In the genomic region with DNA sequence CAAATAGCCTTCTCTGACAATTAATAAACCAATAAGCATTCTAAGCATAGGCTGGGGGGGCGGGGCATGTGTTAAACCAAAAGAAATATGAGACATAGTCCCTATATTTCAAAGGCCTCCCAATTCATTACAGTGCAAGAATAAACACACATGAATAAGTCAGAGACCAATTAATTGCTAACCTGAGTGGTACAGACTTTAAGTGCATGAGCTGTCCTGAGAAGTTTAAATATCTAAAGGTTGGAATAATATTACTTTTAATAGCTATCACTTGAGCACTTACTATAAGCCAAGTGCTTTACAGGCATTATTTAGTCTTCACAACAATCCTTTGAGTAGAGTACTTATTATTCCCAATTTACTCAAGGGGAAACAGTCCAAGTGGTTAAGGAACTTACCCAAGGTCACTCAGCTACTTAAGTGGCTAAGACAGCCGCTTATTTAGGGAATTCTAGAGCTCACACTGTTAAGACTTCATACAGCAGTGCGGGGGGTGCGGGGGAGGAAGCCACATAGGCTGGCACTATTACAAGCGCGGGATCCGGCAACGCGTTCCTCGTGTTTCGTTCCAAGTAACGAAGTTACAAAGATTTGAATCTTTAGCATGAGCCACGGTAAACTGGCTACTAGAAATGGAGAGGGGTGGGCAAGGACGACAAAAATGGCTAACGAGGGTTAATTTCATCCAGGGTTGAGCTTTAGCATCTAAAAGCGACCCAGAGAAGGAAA, we compare ENCODE assay signal across 8 cellular contexts. TPM values are rescaled to one million over a fixed set of nuclear protein-coding genes. Genes with fewer than 3 reads are reported as not detected.
DNase-seq lines count a peak whose midpoint lies in the region; ATAC-seq, FAIRE-seq and TF ChIP-seq lines count a peak whose summit lies in the region.

No MANE protein-coding gene starts in this region.

- no peak overlapping the region for H4K8ac ChIP-seq in mesenchymal stem cell (ENCODE audit: low read length)

- H3K4ac ChIP-seq in mesenchymal stem cell (ENCODE audit: low read depth in 1 of 2, low read length in 2 of 2) = no peak overlapping the region

- DNase-seq in GM12892 (ENCODE audit: insufficient read length) (no peak), cardiac fibroblast (ENCODE audit: low read depth in 2 of 2) (peak; percentile 34 to 40), mesenchymal stem cell (peak; percentile 42), type B pancreatic cell (ENCODE audit: extremely low spot score, unreplicated experiment) (no peak), NCI-H2196 treated with DMSO at 0.1 percent for 48 hours (lab: John Stamatoyannopoulos, UW; ENCODE audit: unreplicated experiment) (no peak), mesenteric fat pad (ENCODE audit: low spot score) (no peak)

- no peak for ATAC-seq in HG03039 (IDR thresholded peaks at IDR 0.05; ENCODE audit: unreplicated experiment)

- TF ChIP-seq CTCF in OCI-LY1 (IDR thresholded peaks at IDR 0.05; ENCODE audit: low read length) (no peak), cardiac fibroblast (IDR thresholded peaks at IDR 0.05; ENCODE audit: low read depth, low read length) (no peak), type B pancreatic cell (conservative IDR thresholded peaks at IDR 0.05) (no peak)

- no peak overlapping the region for H3K23ac ChIP-seq in mesenchymal stem cell (ENCODE audit: low read length in 2 of 2)

- H2AFZ ChIP-seq in OCI-LY1 (ENCODE audit: low read length) (no peak overlapping the region), mesenchymal stem cell (ENCODE audit: low read depth, low read length) (no peak overlapping the region)

- H3K9me3 Mint-ChIP-seq in type B pancreatic cell = no peaks in the 10 kb centered on the region

- H3K14ac ChIP-seq in mesenchymal stem cell (ENCODE audit: low read length in 2 of 2) = no peak overlapping the region

- H3K27me3 Mint-ChIP-seq in type B pancreatic cell = no peaks in the 10 kb centered on the region

- H2BK5ac ChIP-seq in mesenchymal stem cell (ENCODE audit: low read depth, low read length, poor library complexity, severe bottlenecking) = no peak overlapping the region

- peak overlapping the region; percentile 93 for H3K27ac Mint-ChIP-seq in type B pancreatic cell

- H3K36me3 ChIP-seq in OCI-LY1 (ENCODE audit: insufficient read depth, low read length) = peaks cover 12% of the 10 kb centered on the region
- peaks cover 0 to 7% of the 10 kb centered on the region in 2 experiments for H3K36me3 ChIP-seq in mesenchymal stem cell (ENCODE audit: control insufficient read depth in 1 of 2, insufficient read depth in 2 of 2, low read depth in 1 of 2, low read length in 2 of 2)

- H3K4me3 ChIP-seq in OCI-LY1 (ENCODE audit: low read depth, low read length, poor library complexity, severe bottlenecking) (peak overlapping the region; percentile 99), cardiac fibroblast (replicated peaks in 1 of 2; ENCODE audit: low read depth in 2 of 2, low read length in 2 of 2) (peak overlapping the region; percentile 84 to 87), mesenchymal stem cell (ENCODE audit: insufficient read depth in 1 of 2, low read depth in 1 of 2, low read length in 2 of 2) (peak overlapping the region in 1 of 2 experiments; percentile 90)

- no peak overlapping the region for H2BK120ac ChIP-seq in mesenchymal stem cell (ENCODE audit: low read depth, low read length)

- no peak for TF ChIP-seq POLR2A in GM12892 (IDR thresholded peaks at IDR 0.05; ENCODE audit: low read depth, low read length)

- H3K27ac ChIP-seq in OCI-LY1 (ENCODE audit: low read depth, low read length, poor library complexity, severe bottlenecking) = peak overlapping the region; percentile 64
- H3K27ac ChIP-seq in mesenchymal stem cell (ENCODE audit: low read length, poor library complexity, severe bottlenecking) = no peak overlapping the region

- no peak overlapping the region for H2BK15ac ChIP-seq in mesenchymal stem cell (ENCODE audit: low read depth, poor library complexity, severe bottlenecking)

- H3K79me2 ChIP-seq in OCI-LY1 (ENCODE audit: insufficient read depth, low read length) = peaks cover 63% of the 10 kb centered on the region

- H3K18ac ChIP-seq in mesenchymal stem cell (ENCODE audit: low read depth in 1 of 2, low read length in 2 of 2) = no peak overlapping the region

- no peaks in the 10 kb centered on the region for H4K20me1 ChIP-seq in OCI-LY1 (ENCODE audit: insufficient read depth, low read length)

- FAIRE-seq in GM12892 (lab: Jason Lieb, UNC) = peak; percentile 50

- 7% methylated on average over 16 of the region's 16 CpGs for WGBS in mesenchymal stem cell

- H3K4me2 ChIP-seq in OCI-LY1 (ENCODE audit: low read length) (peak overlapping the region; percentile 81), mesenchymal stem cell (ENCODE audit: low read length, poor library complexity, severe bottlenecking) (peak overlapping the region; percentile 82)

- no peaks in the 10 kb centered on the region for H3K79me1 ChIP-seq in mesenchymal stem cell (replicated peaks; ENCODE audit: low read length, poor library complexity, severe bottlenecking)

- H3K4me3 Mint-ChIP-seq in type B pancreatic cell = peak overlapping the region; percentile 97

- H3K4me1 ChIP-seq in OCI-LY1 (ENCODE audit: insufficient read depth, low read length, severe bottlenecking) (peaks cover 45% of the 10 kb centered on the region), mesenchymal stem cell (ENCODE audit: control insufficient read depth, insufficient read depth, low read depth, low read length) (peaks cover 1% of the 10 kb centered on the region)

- H3K27me3 ChIP-seq in OCI-LY1 (ENCODE audit: insufficient read depth, low read length) (no peaks in the 10 kb centered on the region), mesenchymal stem cell (ENCODE audit: control insufficient read depth in 1 of 2, insufficient read depth in 1 of 2, low read length in 2 of 2) (no peaks in the 10 kb centered on the region)

- peaks cover 3% of the 10 kb centered on the region for H3K4me1 Mint-ChIP-seq in type B pancreatic cell (ENCODE audit: unreplicated experiment)

- no peaks in the 10 kb centered on the region for H3K9me2 ChIP-seq in OCI-LY1 (ENCODE audit: low read depth, low read length)

- H3K9ac ChIP-seq in OCI-LY1 (ENCODE audit: low read length) (peak overlapping the region; percentile 98), mesenchymal stem cell (ENCODE audit: low read length) (peak overlapping the region; percentile 95)

- H2AK5ac ChIP-seq in mesenchymal stem cell (ENCODE audit: low read length, severe bottlenecking) = no peak overlapping the region

- no peak overlapping the region for H4K91ac ChIP-seq in mesenchymal stem cell (ENCODE audit: low read length)

- H3K36me3 Mint-ChIP-seq in type B pancreatic cell = peaks cover 16% of the 10 kb centered on the region

- no peaks in the 10 kb centered on the region for H3F3A ChIP-seq in OCI-LY1 (ENCODE audit: insufficient read depth, low read length)

- no peak overlapping the region for H2BK12ac ChIP-seq in mesenchymal stem cell (ENCODE audit: low read length in 2 of 2)

- H3K9me3 ChIP-seq in OCI-LY1 (ENCODE audit: low read length) (no peaks in the 10 kb centered on the region), mesenchymal stem cell (ENCODE audit: control insufficient read depth, low read length) (no peaks in the 10 kb centered on the region)

RNA-seq across cellular contexts. Expression of gene THOC2, which starts 1.4 kb away (rescaled TPM):
- 67.8 TPM for polyA plus RNA-seq in GM12892 (2012; ENCODE audit: missing spikeins)
- 53.5 TPM for polyA plus RNA-seq in mesenchymal stem cell (2013, experiment 1 of 2)
- 53.0 TPM for polyA plus RNA-seq in mesenchymal stem cell (2013, experiment 2 of 2)
- total RNA-seq in type B pancreatic cell (ENCODE audit: low replicate concordance) (80.5 and 96.2 TPM in 2 replicates), mesenteric fat pad (53.8 TPM)

Comparison
In these comparisons a context has a peak if more than half of its experiments do, and no peak if none do; other contexts are left out.
1. DNase-seq: peak in cardiac fibroblast (2 of 2) and mesenchymal stem cell (single experiment); none in GM12892 (single experiment), type B pancreatic cell (single experiment), NCI-H2196 treated with DMSO at 0.1 percent for 48 hours (single experiment) and mesenteric fat pad (single experiment).